ENCODE assay signal across 16 cellular contexts in genomic region chr4:80790152-80790551, GRCh38.
DNase-seq lines count a peak whose midpoint lies in the region; ATAC-seq, FAIRE-seq and TF ChIP-seq lines count a peak whose summit lies in the region.
"Had no signal": no experiment of that assay in that cellular context is flagged by ENCODE, and none has a peak within 500 bp of the region (broad histone marks: within the 10 kb centered on the region; RNA-seq: fewer than 3 reads in every experiment).

No MANE protein-coding gene starts in this region.

- TF ChIP-seq EP300 in GM12878 (IDR thresholded peaks at IDR 0.05; ENCODE audit: borderline replicate concordance in 1 of 2, control insufficient read depth in 1 of 2, low read depth in 2 of 2, low read length in 2 of 2) (no peak), HepG2 (IDR thresholded peaks at IDR 0.05; ENCODE audit: low read depth in 2 of 2, low read length in 2 of 2) (no peak), HepG2 (CRISPR knock-in tag; IDR thresholded peaks at IDR 0.05; ENCODE audit: borderline replicate concordance) (no peak)

- in situ Hi-C loops in GM12878 (cut with MboI) (no loop called here), HepG2 (cut with HindIII; ENCODE audit: extremely low pct_ligation_motif_present, low pct_unique_long_range_greater_than_20kb) (no loop called here)

- peaks cover 9% of the 10 kb centered on the region for H3K4me1 Mint-ChIP-seq in CD8-positive, alpha-beta T cell (ENCODE audit: low read depth)

- no peak for TF ChIP-seq POLR2A in GM12878 (IDR thresholded peaks at IDR 0.05; ENCODE audit: low read depth, low read length)
- TF ChIP-seq POLR2A in HepG2 (IDR thresholded peaks at IDR 0.05; ENCODE audit: insufficient read depth in 1 of 2, low read depth in 2 of 2, low read length in 2 of 2) = no peak

- BruUV-seq in OCI-LY7 (replicated peaks; lab: Mats Ljungman, UMichigan) (no TSS peak), GM12878 (replicated peaks; lab: Mats Ljungman, UMichigan) (no TSS peak), HepG2 (replicated peaks; lab: Mats Ljungman, UMichigan) (no TSS peak)

- H3K27me3 Mint-ChIP-seq in CD8-positive, alpha-beta T cell (ENCODE audit: low read depth) = no peaks in the 10 kb centered on the region

- POLR2A ChIA-PET in OCI-LY7 (lab: Charles Lee) = interaction anchor here (1.0 kb wide), 1 partner anchor 16 kb away, joined by 3 read pairs; no protein-coding TSS in a partner anchor
- POLR2A ChIA-PET in GM12878 (lab: Charles Lee) = no interaction called here
- POLR2A ChIA-PET in HepG2 (lab: Yijun Ruan, JAX) = no interaction called here
- POLR2A ChIA-PET in CD8-positive, alpha-beta T cell (lab: Charles Lee) = no interaction called here

- H3K27ac ChIP-seq in OCI-LY7 (ENCODE audit: low read depth, low read length, poor library complexity, severe bottlenecking) = no peak overlapping the region
- H3K27ac ChIP-seq in GM12878 (ENCODE audit: control insufficient read depth, insufficient read depth) = no peak overlapping the region
- no peak overlapping the region for H3K27ac ChIP-seq in HepG2 (ENCODE audit: extremely low read length, insufficient read depth, low read length)
- no peak overlapping the region for H3K27ac ChIP-seq in CD8-positive, alpha-beta T cell (ENCODE audit: low read depth, low read length)
- H3K27ac ChIP-seq: GM23248 had no signal

- H3K4me1 ChIP-seq in OCI-LY7 (ENCODE audit: insufficient read depth, low read length, poor library complexity, severe bottlenecking) (peaks cover 21% of the 10 kb centered on the region), GM12878 (ENCODE audit: control insufficient read depth, insufficient read depth, low read length) (no peaks in the 10 kb centered on the region), HepG2 (ENCODE audit: insufficient read depth, low read length) (no peaks in the 10 kb centered on the region)
- peaks cover 4% of the 10 kb centered on the region for H3K4me1 ChIP-seq in CD8-positive, alpha-beta T cell (ENCODE audit: insufficient read depth, low read length)
- H3K4me1 ChIP-seq: Caco-2 had no signal

- DNase-seq in OCI-LY7 (ENCODE audit: low spot score) (no peak), GM12878 (ENCODE audit: low read depth, low spot score) (no peak), HepG2 (ENCODE audit: low spot score) (no peak)
- DNase-seq in activated naive CD4-positive, alpha-beta T cell treated with Interleukin-2 at 50 U/mL for 16 hours = no peak
- no peak for DNase-seq in effector CD4-positive, alpha-beta T cell
- no peak for DNase-seq in CD8-positive, alpha-beta T cell
- DNase-seq: C1 segment of cervical spinal cord; Caco-2; CD4-positive, alpha-beta memory T cell; GF-D8; GM23248; H7; HCEC 1CT had no signal

- H2AFZ ChIP-seq in OCI-LY7 (ENCODE audit: low read length) = peak overlapping the region; percentile 39; the same call in 1 of the 2 replicates
- H2AFZ ChIP-seq in GM12878 (ENCODE audit: control insufficient read depth, low read depth, low read length) = no peak overlapping the region
- no peak overlapping the region for H2AFZ ChIP-seq in HepG2 (ENCODE audit: low read length)
- H2AFZ ChIP-seq: GM23248 had no signal

- H3K4me3 Mint-ChIP-seq in CD8-positive, alpha-beta T cell = no peak overlapping the region
- H3K4me3 Mint-ChIP-seq: CD4-positive, alpha-beta memory T cell had no signal

- no peaks in the 10 kb centered on the region for H3K36me3 Mint-ChIP-seq in CD8-positive, alpha-beta T cell
- H3K36me3 Mint-ChIP-seq: CD4-positive, alpha-beta memory T cell had no signal

- H3K9ac ChIP-seq in GM12878 (ENCODE audit: control insufficient read depth, insufficient read depth, low read length) (no peak overlapping the region), HepG2 (ENCODE audit: insufficient read depth, low read depth, low read length) (no peak overlapping the region)
- H3K9ac ChIP-seq: GM23248 had no signal

- TF ChIP-seq RAD21 in GM12878 (IDR thresholded peaks at IDR 0.05; ENCODE audit: insufficient read depth, low read depth, low read length) (no peak), HepG2 (CRISPR knock-in tag; IDR thresholded peaks at IDR 0.05) (no peak)

- TF ChIP-seq CTCF in OCI-LY7 (conservative IDR thresholded peaks at IDR 0.05; ENCODE audit: low read length) (no peak), GM12878 (IDR thresholded peaks at IDR 0.05 in 2 of 3, conservative IDR thresholded peaks at IDR 0.05 in 1 of 3; ENCODE audit: control insufficient read depth in 2 of 3, extremely low read depth in 1 of 3, insufficient read depth in 1 of 3, low read depth in 3 of 3, low read length in 3 of 3) (no peak), HepG2 (CRISPR knock-in tag; IDR thresholded peaks at IDR 0.05) (no peak)
- TF ChIP-seq CTCF in CD8-positive, alpha-beta T cell (IDR thresholded peaks at IDR 0.05) = no peak

- intact Hi-C loops in OCI-LY7 (cut with micrococcal nuclease; ENCODE audit: unreplicated experiment) (no loop called here), GM12878 (cut with micrococcal nuclease; ENCODE audit: unreplicated experiment) (no loop called here), HepG2 (cut with micrococcal nuclease; ENCODE audit: unreplicated experiment) (loop anchor here (10.0 kb wide), 1 partner anchor 375 kb away; no protein-coding TSS in a partner anchor)
- intact Hi-C loops in CD8-positive, alpha-beta T cell (cut with DNase I, micrococcal nuclease) = no loop called here

- no peaks in the 10 kb centered on the region for H3K9me3 Mint-ChIP-seq in CD8-positive, alpha-beta T cell

- 2% methylated on average over 3 of the region's 3 CpGs for WGBS in GM12878 (ENCODE audit: insufficient coverage, insufficient replicate concordance, low lambda C conversion rate, missing lambda C conversion rate)
- 8% methylated on average over 3 of the region's 3 CpGs for WGBS in HepG2 (ENCODE audit: low lambda C conversion rate)

- H3K27me3 ChIP-seq in GM12878 (replicated peaks in 1 of 2; ENCODE audit: control insufficient read depth in 2 of 2, insufficient read depth in 2 of 2, low read length in 1 of 2) (no peaks in the 10 kb centered on the region), HepG2 (ENCODE audit: control insufficient read depth in 1 of 2, insufficient read depth in 2 of 2, low read length in 2 of 2) (no peaks in the 10 kb centered on the region)
- no peaks in the 10 kb centered on the region for H3K27me3 ChIP-seq in CD8-positive, alpha-beta T cell (ENCODE audit: insufficient read depth, low read length)

- SMC1A ChIA-PET in GM12878 (lab: Charles Lee; ENCODE audit: uncharacterized antibody, unreplicated experiment) = interaction anchor here (0.6 to 1.8 kb wide), 3 partner anchors 8 to 203 kb away, joined by 4 to 5 read pairs (median 5); no protein-coding TSS in a partner anchor

- ATAC-seq in GM18868 (IDR thresholded peaks at IDR 0.05; ENCODE audit: unreplicated experiment) (peak; percentile 38), HG03432 (IDR thresholded peaks at IDR 0.05; ENCODE audit: unreplicated experiment) (peak; percentile 77), GM12878 (peak; percentile 49; the same call in 2 of the 3 replicates), HepG2 (no peak)
- ATAC-seq in CD8-positive, alpha-beta T cell = no peak

- no peak for FAIRE-seq in GM12878 (lab: Jason Lieb, UNC)
- FAIRE-seq in HepG2 (lab: Jason Lieb, UNC) = no peak
- FAIRE-seq: H1 had no signal

- RAD21 ChIA-PET in GM12878 (lab: Charles Lee; ENCODE audit: unreplicated experiment) = no interaction called here

- H3K9me2 ChIP-seq in OCI-LY7 (ENCODE audit: insufficient read depth, low read length) = no peaks in the 10 kb centered on the region

- peaks cover 13% of the 10 kb centered on the region; the same call in 1 of the 2 replicates for H3K36me3 ChIP-seq in OCI-LY7 (ENCODE audit: insufficient read depth, low read length)
- H3K36me3 ChIP-seq in GM12878 (ENCODE audit: control insufficient read depth in 2 of 2, insufficient read depth in 2 of 2, low read length in 1 of 2) = no peaks in the 10 kb centered on the region
- no peaks in the 10 kb centered on the region for H3K36me3 ChIP-seq in HepG2 (replicated peaks in 1 of 2; ENCODE audit: control insufficient read depth in 1 of 2, insufficient read depth in 2 of 2, low read length in 2 of 2)
- H3K36me3 ChIP-seq in CD8-positive, alpha-beta T cell (ENCODE audit: insufficient read depth, low read length) = no peaks in the 10 kb centered on the region

- CTCF ChIA-PET in OCI-LY7 (lab: Charles Lee; ENCODE audit: unreplicated experiment) (no interaction called here), GM12878 (lab: Yijun Ruan, JAX) (interaction anchor here (1.2 kb wide), 1 partner anchor 35 kb away, joined by 3 read pairs; no protein-coding TSS in a partner anchor), HepG2 (lab: Yijun Ruan, JAX; ENCODE audit: low intra/inter-chr PET ratio, low total read pairs) (no interaction called here)
- CTCF ChIA-PET in CD8-positive, alpha-beta T cell (lab: Charles Lee) = no interaction called here

- H3K9me3 ChIP-seq in OCI-LY7 (ENCODE audit: low read length) = peaks cover 35% of the 10 kb centered on the region; the same call in 1 of the 2 replicates
- H3K9me3 ChIP-seq in GM12878 (replicated peaks; ENCODE audit: control insufficient read depth, insufficient read depth, low read length) = no peaks in the 10 kb centered on the region; the same call in 1 of the 3 replicates
- H3K9me3 ChIP-seq in HepG2 (ENCODE audit: low read length) = no peaks in the 10 kb centered on the region
- H3K9me3 ChIP-seq in CD8-positive, alpha-beta T cell (ENCODE audit: low read length) = no peaks in the 10 kb centered on the region
- H3K9me3 ChIP-seq: Caco-2 had no signal

- H3K4me2 ChIP-seq in OCI-LY7 (ENCODE audit: low read length) (no peak overlapping the region), GM12878 (ENCODE audit: control insufficient read depth, insufficient read depth) (no peak overlapping the region), HepG2 (ENCODE audit: low read depth, low read length) (no peak overlapping the region)

- H3K79me2 ChIP-seq in OCI-LY7 (ENCODE audit: insufficient read depth, low read depth, low read length) (no peaks in the 10 kb centered on the region), GM12878 (ENCODE audit: control insufficient read depth, insufficient read depth, low read length) (no peaks in the 10 kb centered on the region), HepG2 (ENCODE audit: insufficient read depth, low read length) (no peaks in the 10 kb centered on the region)

- H4K20me1 ChIP-seq in OCI-LY7 (ENCODE audit: insufficient read depth, low read length) (no peaks in the 10 kb centered on the region), GM12878 (ENCODE audit: control insufficient read depth, insufficient read depth) (no peaks in the 10 kb centered on the region), HepG2 (ENCODE audit: insufficient read depth, low read length) (no peaks in the 10 kb centered on the region)

- H3K4me3 ChIP-seq in OCI-LY7 (ENCODE audit: low read depth, low read length, poor library complexity, severe bottlenecking) (no peak overlapping the region), GM12878 (no peak overlapping the region), HepG2 (replicated peaks in 1 of 3; ENCODE audit: insufficient read depth in 1 of 3, low read depth in 2 of 3, low read length in 3 of 3) (no peak overlapping the region)
- H3K4me3 ChIP-seq in CD8-positive, alpha-beta T cell (ENCODE audit: low read depth, low read length) = no peak overlapping the region
- H3K4me3 ChIP-seq: GM23248 had no signal

- no peak overlapping the region for H3K27ac Mint-ChIP-seq in CD8-positive, alpha-beta T cell
- H3K27ac Mint-ChIP-seq: CD4-positive, alpha-beta memory T cell had no signal

TF ChIP-seq in GM12878, 131 proteins besides CTCF, POLR2A, EP300 and RAD21 (continues in another document):
- TF ChIP-seq CBX5 (IDR thresholded peaks at IDR 0.05; ENCODE audit: low read depth) = no peak

TF ChIP-seq in HepG2, 621 proteins besides CTCF, POLR2A, EP300 and RAD21 (continues in another document):
- TF ChIP-seq ESRRA (CRISPR knock-in tag; IDR thresholded peaks at IDR 0.05; ENCODE audit: low read depth) = no peak

Comparison
In these comparisons a context has a peak if more than half of its experiments do, and no peak if none do; other contexts are left out.
1. ATAC-seq: peak in GM18868 (single experiment), HG03432 (single experiment) and GM12878 (single experiment); none in HepG2 (single experiment) and CD8-positive, alpha-beta T cell (single experiment).